In the genomic region with DNA sequence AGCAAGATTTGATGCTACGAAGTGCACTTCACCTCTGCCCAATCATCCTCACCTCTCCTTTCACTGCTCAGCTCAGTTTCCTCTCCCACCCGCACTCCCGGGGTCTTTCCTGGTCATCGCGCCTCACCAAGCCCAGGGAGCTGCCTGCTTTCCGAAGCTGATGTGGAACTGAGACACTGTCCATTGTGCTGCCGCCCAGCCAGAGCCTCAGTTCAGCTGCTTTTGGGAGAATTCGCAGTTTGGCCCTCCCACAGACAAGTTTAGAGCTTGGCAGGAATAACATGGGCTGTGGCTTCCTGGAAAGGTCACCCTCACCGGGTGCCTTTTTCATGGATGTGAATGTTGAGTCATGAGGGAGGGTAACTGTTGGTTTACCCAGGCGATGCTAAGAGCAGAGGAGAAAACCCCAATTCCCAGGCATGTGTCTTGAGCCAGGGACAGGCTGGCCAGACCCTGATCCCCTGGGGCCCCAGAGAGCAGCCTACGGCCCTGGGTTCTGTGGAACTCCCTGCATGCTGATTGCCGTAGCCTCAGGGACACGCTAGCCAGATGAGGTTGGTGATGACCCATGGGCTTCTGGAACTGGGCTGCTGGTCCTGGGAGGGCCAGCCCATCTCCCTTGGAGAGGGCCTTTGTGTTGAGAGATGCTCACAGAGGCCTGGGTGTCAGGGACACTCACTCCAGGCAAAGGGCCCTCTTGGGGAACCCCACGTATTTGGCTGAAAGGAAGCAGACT, we compare ENCODE assay signal across 17 cellular contexts.
DNase-seq lines count a peak whose midpoint lies in the region; ATAC-seq and TF ChIP-seq lines count a peak whose summit lies in the region.
"Had no signal": no experiment of that assay in that cellular context is flagged by ENCODE, and none has a peak within 500 bp of the region (broad histone marks: within the 10 kb centered on the region; RNA-seq: fewer than 3 reads in every experiment).

No MANE protein-coding gene starts in this region.

- TF ChIP-seq CTCF in GM13977 (IDR thresholded peaks at IDR 0.05; ENCODE audit: extremely low read depth, insufficient read depth, missing control alignments), result no peak
- TF ChIP-seq CTCF in lower lobe of right lung (IDR thresholded peaks at IDR 0.05), result no peak
- TF ChIP-seq CTCF in type B pancreatic cell (conservative IDR thresholded peaks at IDR 0.05), result no peak
- no peak for TF ChIP-seq CTCF in breast epithelium (IDR thresholded peaks at IDR 0.05)

- no peaks in the 10 kb centered on the region for H3K36me3 ChIP-seq in lower lobe of right lung
- H3K36me3 ChIP-seq in breast epithelium, result no peaks in the 10 kb centered on the region
- H3K36me3 ChIP-seq: BLaER1 treated with 17β-estradiol and CSF1 and Interleukin-3, amounts not matched to agents 10 nM and 100 nM; HAP-1 had no signal

- TF ChIP-seq RAD21 in Ishikawa (IDR thresholded peaks at IDR 0.05; ENCODE audit: low read depth), result no peak

- peaks cover 7% of the 10 kb centered on the region for H3K9me3 ChIP-seq in lower lobe of right lung
- peaks cover 49 to 86% of the 10 kb centered on the region in 2 donors for H3K9me3 ChIP-seq in breast epithelium
- H3K9me3 ChIP-seq: HAP-1 had no signal

- TF ChIP-seq POLR2A in breast epithelium (IDR thresholded peaks at IDR 0.05), result no peak

- intact Hi-C loops in lower lobe of right lung (cut with DNase I) (no loop called here), breast epithelium (cut with DNase I; ENCODE audit: low total_unique reads) (no loop called here)

- peaks cover 4% of the 10 kb centered on the region for H3K9me3 Mint-ChIP-seq in type B pancreatic cell

- DNase-seq in GM13977 (ENCODE audit: low spot score), result peak; percentile 1
- DNase-seq in lower lobe of right lung, result peak; percentile 22
- peak; percentile 42 for DNase-seq in type B pancreatic cell (ENCODE audit: extremely low spot score, unreplicated experiment)
- no peak for DNase-seq in NCI-H1417 (lab: John Stamatoyannopoulos, UW)
- no peak for DNase-seq in breast epithelium (ENCODE audit: low spot score in 2 of 2)
- no peak for DNase-seq in activated CD4-positive, CD25-positive, alpha-beta regulatory T cell treated with anti-CD3 and anti-CD28 coated beads, Interleukin-2, amount 50 U/mL, for 72 hours
- DNase-seq: Calu3, DMS53, DND-41, EL had no signal

- no peak overlapping the region for H3K27ac ChIP-seq in lower lobe of right lung
- no peak overlapping the region for H3K27ac ChIP-seq in breast epithelium
- H3K27ac ChIP-seq: BLaER1 treated with 17β-estradiol and CSF1 and Interleukin-3, amounts not matched to agents 10 nM and 100 nM; HL-60 had no signal

- in situ Hi-C loops in GM13977 (cut with MboI; ENCODE audit: low pct_unique_long_range_greater_than_20kb, low sequenced_read_pairs, unreplicated experiment), result no loop called here

- no peaks in the 10 kb centered on the region for H3K4me1 Mint-ChIP-seq in type B pancreatic cell (ENCODE audit: unreplicated experiment)
- H3K4me1 Mint-ChIP-seq: B cell had no signal

- H3K4me3 ChIP-seq in lower lobe of right lung (no peak overlapping the region), breast epithelium (no peak overlapping the region)
- H3K4me3 ChIP-seq: BLaER1 treated with 17β-estradiol and CSF1 and Interleukin-3, amounts not matched to agents 10 nM and 100 nM; GM12878; HAP-1 had no signal

- no peak overlapping the region for H3K27ac Mint-ChIP-seq in type B pancreatic cell
- H3K27ac Mint-ChIP-seq: B cell; CD8-positive, alpha-beta T cell had no signal

- no peaks in the 10 kb centered on the region for H3K27me3 Mint-ChIP-seq in type B pancreatic cell
- H3K27me3 Mint-ChIP-seq: B cell had no signal

- TF ChIP-seq EP300 in Ishikawa (IDR thresholded peaks at IDR 0.05; ENCODE audit: borderline replicate concordance), result no peak

- H3K27me3 ChIP-seq in lower lobe of right lung (ENCODE audit: low read depth) (no peaks in the 10 kb centered on the region), breast epithelium (no peaks in the 10 kb centered on the region)
- H3K27me3 ChIP-seq: BLaER1 treated with 17β-estradiol and CSF1 and Interleukin-3, amounts not matched to agents 10 nM and 100 nM had no signal

- no peak overlapping the region for H3K4me3 Mint-ChIP-seq in type B pancreatic cell
- H3K4me3 Mint-ChIP-seq: B cell; CD8-positive, alpha-beta T cell had no signal

- ATAC-seq in lower lobe of right lung, result no peak
- ATAC-seq: CD8-positive, alpha-beta T cell; GM12878 had no signal

- H3K4me1 ChIP-seq in lower lobe of right lung (no peaks in the 10 kb centered on the region), breast epithelium (no peaks in the 10 kb centered on the region)
- H3K4me1 ChIP-seq: BLaER1 treated with 17β-estradiol and CSF1 and Interleukin-3, amounts not matched to agents 10 nM and 100 nM; HAP-1 had no signal

- no peaks in the 10 kb centered on the region for H3K36me3 Mint-ChIP-seq in type B pancreatic cell
- H3K36me3 Mint-ChIP-seq: CD8-positive, alpha-beta T cell had no signal

TF ChIP-seq in Ishikawa, 13 proteins besides CTCF, POLR2A, EP300 and RAD21:
- TF ChIP-seq ZBTB7A (IDR thresholded peaks at IDR 0.05; ENCODE audit: low read depth), result no peak
- TF ChIP-seq, protein P1, sequence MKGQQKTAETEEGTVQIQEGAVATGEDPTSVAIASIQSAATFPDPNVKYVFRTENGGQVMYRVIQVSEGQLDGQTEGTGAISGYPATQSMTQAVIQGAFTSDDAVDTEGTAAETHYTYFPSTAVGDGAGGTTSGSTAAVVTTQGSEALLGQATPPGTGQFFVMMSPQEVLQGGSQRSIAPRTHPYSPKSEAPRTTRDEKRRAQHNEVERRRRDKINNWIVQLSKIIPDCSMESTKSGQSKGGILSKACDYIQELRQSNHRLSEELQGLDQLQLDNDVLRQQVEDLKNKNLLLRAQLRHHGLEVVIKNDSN (IDR thresholded peaks at IDR 0.05), result no peak
- no peak for TF ChIP-seq TEAD4 (IDR thresholded peaks at IDR 0.05)
- TF ChIP-seq, protein P2, sequence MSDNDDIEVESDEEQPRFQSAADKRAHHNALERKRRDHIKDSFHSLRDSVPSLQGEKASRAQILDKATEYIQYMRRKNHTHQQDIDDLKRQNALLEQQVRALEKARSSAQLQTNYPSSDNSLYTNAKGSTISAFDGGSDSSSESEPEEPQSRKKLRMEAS (IDR thresholded peaks at IDR 0.05), result no peak
- TF ChIP-seq TCF12 (IDR thresholded peaks at IDR 0.05; ENCODE audit: low read depth), result no peak
- TF ChIP-seq, protein P3, sequence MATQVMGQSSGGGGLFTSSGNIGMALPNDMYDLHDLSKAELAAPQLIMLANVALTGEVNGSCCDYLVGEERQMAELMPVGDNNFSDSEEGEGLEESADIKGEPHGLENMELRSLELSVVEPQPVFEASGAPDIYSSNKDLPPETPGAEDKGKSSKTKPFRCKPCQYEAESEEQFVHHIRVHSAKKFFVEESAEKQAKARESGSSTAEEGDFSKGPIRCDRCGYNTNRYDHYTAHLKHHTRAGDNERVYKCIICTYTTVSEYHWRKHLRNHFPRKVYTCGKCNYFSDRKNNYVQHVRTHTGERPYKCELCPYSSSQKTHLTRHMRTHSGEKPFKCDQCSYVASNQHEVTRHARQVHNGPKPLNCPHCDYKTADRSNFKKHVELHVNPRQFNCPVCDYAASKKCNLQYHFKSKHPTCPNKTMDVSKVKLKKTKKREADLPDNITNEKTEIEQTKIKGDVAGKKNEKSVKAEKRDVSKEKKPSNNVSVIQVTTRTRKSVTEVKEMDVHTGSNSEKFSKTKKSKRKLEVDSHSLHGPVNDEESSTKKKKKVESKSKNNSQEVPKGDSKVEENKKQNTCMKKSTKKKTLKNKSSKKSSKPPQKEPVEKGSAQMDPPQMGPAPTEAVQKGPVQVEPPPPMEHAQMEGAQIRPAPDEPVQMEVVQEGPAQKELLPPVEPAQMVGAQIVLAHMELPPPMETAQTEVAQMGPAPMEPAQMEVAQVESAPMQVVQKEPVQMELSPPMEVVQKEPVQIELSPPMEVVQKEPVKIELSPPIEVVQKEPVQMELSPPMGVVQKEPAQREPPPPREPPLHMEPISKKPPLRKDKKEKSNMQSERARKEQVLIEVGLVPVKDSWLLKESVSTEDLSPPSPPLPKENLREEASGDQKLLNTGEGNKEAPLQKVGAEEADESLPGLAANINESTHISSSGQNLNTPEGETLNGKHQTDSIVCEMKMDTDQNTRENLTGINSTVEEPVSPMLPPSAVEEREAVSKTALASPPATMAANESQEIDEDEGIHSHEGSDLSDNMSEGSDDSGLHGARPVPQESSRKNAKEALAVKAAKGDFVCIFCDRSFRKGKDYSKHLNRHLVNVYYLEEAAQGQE (IDR thresholded peaks at IDR 0.05; ENCODE audit: low read depth), result 0 out of 2 replicates have a peak, but pooled peaks have one; percentile 22
- TF ChIP-seq TAF1 (IDR thresholded peaks at IDR 0.05; ENCODE audit: low read depth), result no peak
- TF ChIP-seq CREB1 (IDR thresholded peaks at IDR 0.05; ENCODE audit: low read depth), result no peak
TF ChIP-seq in Ishikawa: peak in this region for 1.

Comparison
In these comparisons a context has a peak if more than half of its experiments do, and no peak if none do; other contexts are left out.
1. DNase-seq: peak in GM13977 (single experiment), lower lobe of right lung (single experiment) and type B pancreatic cell (single experiment); none in NCI-H1417 (0 of 3), breast epithelium (0 of 2) and activated CD4-positive, CD25-positive, alpha-beta regulatory T cell treated with anti-CD3 and anti-CD28 coated beads, Interleukin-2, amount 50 U/mL, for 72 hours (single experiment).